In genomic region chr19:2324220-2324948, GRCh38 we compare ENCODE assay signal across 19 cellular contexts. TPM values are rescaled to one million over a fixed set of nuclear protein-coding genes. Genes with fewer than 3 reads are reported as not detected.
DNase-seq lines count a peak whose midpoint lies in the region; ATAC-seq and TF ChIP-seq lines count a peak whose summit lies in the region.
"Had no signal": no experiment of that assay in that cellular context is flagged by ENCODE, and none has a peak within 500 bp of the region (broad histone marks: within the 10 kb centered on the region; RNA-seq: fewer than 3 reads in every experiment).

No MANE protein-coding gene starts in this region.

- CTCF ChIA-PET in GM10248 (lab: Yijun Ruan, JAX), result interaction anchor here (0.8 to 1.3 kb wide), 2 partner anchors 8 to 84 kb away, joined by 3 read pairs; no protein-coding TSS in a partner anchor

- H3K36me3 Mint-ChIP-seq in CD4-positive, CD25-positive, alpha-beta regulatory T cell, result peaks cover 17% of the 10 kb centered on the region
- peaks cover 22% of the 10 kb centered on the region for H3K36me3 Mint-ChIP-seq in activated naive CD8-positive, alpha-beta T cell treated with anti-CD3 and anti-CD28 coated beads, Interleukin-2, amount 50 U/mL, for 24 hours (ENCODE audit: low read depth)
- peaks cover 7% of the 10 kb centered on the region for H3K36me3 Mint-ChIP-seq in nephron progenitor cell (ENCODE audit: low read depth)
- peaks cover 32% of the 10 kb centered on the region for H3K36me3 Mint-ChIP-seq in GM23338 (ENCODE audit: low read depth)

- H4K20me1 ChIP-seq in DOHH2 (ENCODE audit: control insufficient read depth, insufficient read depth, low read depth, low read length), result peaks cover 6% of the 10 kb centered on the region
- peaks cover 6% of the 10 kb centered on the region; the same call in 1 of the 2 replicates for H4K20me1 ChIP-seq in GM23338 (replicated peaks; ENCODE audit: insufficient read depth)

- no peaks in the 10 kb centered on the region for H3K27me3 ChIP-seq in CD4-positive, CD25-positive, alpha-beta regulatory T cell (ENCODE audit: control insufficient read depth, insufficient read depth, low read length)
- H3K27me3 ChIP-seq in DOHH2 (ENCODE audit: control insufficient read depth, low read length) (no peaks in the 10 kb centered on the region), GM23338 (ENCODE audit: insufficient read depth) (no peaks in the 10 kb centered on the region)
- H3K27me3 ChIP-seq: brain microvascular endothelial cell, tibial nerve had no signal

- peak overlapping the region in 2 of 3 donors; percentile 55 to 74 for H3K27ac Mint-ChIP-seq in CD4-positive, CD25-positive, alpha-beta regulatory T cell
- H3K27ac Mint-ChIP-seq in activated naive CD8-positive, alpha-beta T cell treated with anti-CD3 and anti-CD28 coated beads, Interleukin-2, amount 50 U/mL, for 24 hours, result no peak overlapping the region
- H3K27ac Mint-ChIP-seq in nephron progenitor cell (peak overlapping the region; percentile 45), GM23338 (no peak overlapping the region)
- H3K27ac Mint-ChIP-seq: progenitor cell of endocrine pancreas had no signal

- H3K36me3 ChIP-seq in CD4-positive, CD25-positive, alpha-beta regulatory T cell (ENCODE audit: control insufficient read depth, insufficient read depth, low read length), result peaks cover 11% of the 10 kb centered on the region
- H3K36me3 ChIP-seq in DOHH2 (ENCODE audit: control insufficient read depth, low read length) (peaks cover 65% of the 10 kb centered on the region), GM23338 (ENCODE audit: insufficient read depth) (no peaks in the 10 kb centered on the region)

- no peak for ATAC-seq in CD4-positive, CD25-positive, alpha-beta regulatory T cell (ENCODE audit: low read depth in 2 of 2)
- no peak for ATAC-seq in activated naive CD8-positive, alpha-beta T cell treated with anti-CD3 and anti-CD28 coated beads, Interleukin-2, amount 50 U/mL, for 24 hours
- ATAC-seq in GM23338, result no peak

- no peaks in the 10 kb centered on the region for H3F3A ChIP-seq in DOHH2 (ENCODE audit: control insufficient read depth, insufficient read depth)
- H3F3A ChIP-seq in GM23338 (replicated peaks; ENCODE audit: low read depth), result 0 out of 2 replicates have a peak, but pooled peaks cover 3% of the 10 kb centered on the region

- H2AFZ ChIP-seq in GM23338, result no peak overlapping the region

- H3K27ac ChIP-seq in CD4-positive, CD25-positive, alpha-beta regulatory T cell (ENCODE audit: insufficient read depth, low read length, poor library complexity, severe bottlenecking), result no peak overlapping the region
- H3K27ac ChIP-seq in DOHH2 (ENCODE audit: low read depth, low read length) (peak overlapping the region; percentile 56), GM23338 (ENCODE audit: low read depth) (no peak overlapping the region)
- H3K27ac ChIP-seq: brain microvascular endothelial cell, left ventricle myocardium inferior had no signal

- H3K27me3 Mint-ChIP-seq in CD4-positive, CD25-positive, alpha-beta regulatory T cell, result no peaks in the 10 kb centered on the region
- H3K27me3 Mint-ChIP-seq in activated naive CD8-positive, alpha-beta T cell treated with anti-CD3 and anti-CD28 coated beads, Interleukin-2, amount 50 U/mL, for 24 hours, result no peaks in the 10 kb centered on the region
- H3K27me3 Mint-ChIP-seq in nephron progenitor cell (ENCODE audit: low read depth, poor library complexity) (no peaks in the 10 kb centered on the region), GM23338 (ENCODE audit: insufficient read depth, low read depth, poor library complexity) (peaks cover 24% of the 10 kb centered on the region)
- H3K27me3 Mint-ChIP-seq: dendritic cell treated with granulocyte-macrophage colony-stimulating factor and Interleukin-4, amounts not matched to agents 40 ng/mL and 50 ng/mL, for 4 days; progenitor cell of endocrine pancreas had no signal

- H3K79me2 ChIP-seq in DOHH2 (ENCODE audit: control insufficient read depth, low read length) (peaks cover 55% of the 10 kb centered on the region), GM23338 (replicated peaks; ENCODE audit: insufficient read depth) (peaks cover 35% of the 10 kb centered on the region)

- TF ChIP-seq CTCF in DOHH2 (IDR thresholded peaks at IDR 0.05; ENCODE audit: low read depth, low read length, poor library complexity, severe bottlenecking) (no peak), nephron progenitor cell (IDR thresholded peaks at IDR 0.05) (no peak), GM23338 (conservative IDR thresholded peaks at IDR 0.05; ENCODE audit: low read depth in 2 of 2) (no peak), GM10248 (IDR thresholded peaks at IDR 0.05; ENCODE audit: control extremely low read depth, extremely low read depth, low read depth, missing control alignments) (no peak)

- H3K4me1 ChIP-seq in CD4-positive, CD25-positive, alpha-beta regulatory T cell (ENCODE audit: control insufficient read depth, insufficient read depth, low read length, poor library complexity, severe bottlenecking), result peaks cover 19% of the 10 kb centered on the region
- H3K4me1 ChIP-seq in DOHH2 (ENCODE audit: control insufficient read depth, low read length) (peaks cover 46% of the 10 kb centered on the region), GM23338 (ENCODE audit: insufficient read depth) (peaks cover 5% of the 10 kb centered on the region; the same call in 1 of the 2 replicates)

- H3K4me3 Mint-ChIP-seq in CD4-positive, CD25-positive, alpha-beta regulatory T cell, result peak overlapping the region in 2 of 4 donors; percentile 44 to 51
- H3K4me3 Mint-ChIP-seq in activated naive CD8-positive, alpha-beta T cell treated with anti-CD3 and anti-CD28 coated beads, Interleukin-2, amount 50 U/mL, for 24 hours, result peak overlapping the region; percentile 24
- H3K4me3 Mint-ChIP-seq in nephron progenitor cell (no peak overlapping the region), GM23338 (no peak overlapping the region)
- H3K4me3 Mint-ChIP-seq: dendritic cell treated with granulocyte-macrophage colony-stimulating factor and Interleukin-4, amounts not matched to agents 40 ng/mL and 50 ng/mL, for 4 days had no signal

- DNase-seq in CD4-positive, CD25-positive, alpha-beta regulatory T cell, result no peak
- DNase-seq in activated naive CD8-positive, alpha-beta T cell treated with anti-CD3 and anti-CD28 coated beads, Interleukin-2, amount 50 U/mL, for 24 hours, result no peak
- DNase-seq in nephron progenitor cell (no peak), GM23338 (ENCODE audit: low spot score) (no peak), GM10248 (ENCODE audit: extremely low spot score) (no peak), NCI-H1694 treated with DMSO at 0.1 percent for 48 hours (lab: John Stamatoyannopoulos, UW) (no peak)
- DNase-seq: activated CD4-positive, alpha-beta T cell treated with anti-CD3 and anti-CD28 coated beads for 1 hour; activated naive CD4-positive, alpha-beta T cell treated with Interleukin-2 at 50 U/mL for 16 hours; brain microvascular endothelial cell; erythroblast; left ventricle myocardium inferior; NCI-H2029 treated with DMSO at 0.1 percent for 48 hours; NCI-H510A treated with DMSO at 0.1 percent for 48 hours; small intestine had no signal

- peaks cover 5 to 35% (median 23%) of the 10 kb centered on the region in 4 donors for H3K4me1 Mint-ChIP-seq in CD4-positive, CD25-positive, alpha-beta regulatory T cell
- H3K4me1 Mint-ChIP-seq in activated naive CD8-positive, alpha-beta T cell treated with anti-CD3 and anti-CD28 coated beads, Interleukin-2, amount 50 U/mL, for 24 hours, result peaks cover 41% of the 10 kb centered on the region
- H3K4me1 Mint-ChIP-seq in nephron progenitor cell, result peaks cover 53% of the 10 kb centered on the region
- H3K4me1 Mint-ChIP-seq in GM23338, result peaks cover 15% of the 10 kb centered on the region

- H3K4me2 ChIP-seq in DOHH2 (ENCODE audit: low read length) (peak overlapping the region; percentile 66), GM23338 (no peak overlapping the region)

- H3K9me2 ChIP-seq in DOHH2 (replicated peaks; ENCODE audit: control insufficient read depth, low read length), result no peaks in the 10 kb centered on the region
- H3K9me2 ChIP-seq in GM23338 (ENCODE audit: insufficient read depth), result no peaks in the 10 kb centered on the region

- H3K9me3 Mint-ChIP-seq in CD4-positive, CD25-positive, alpha-beta regulatory T cell, result no peaks in the 10 kb centered on the region
- H3K9me3 Mint-ChIP-seq in activated naive CD8-positive, alpha-beta T cell treated with anti-CD3 and anti-CD28 coated beads, Interleukin-2, amount 50 U/mL, for 24 hours, result no peaks in the 10 kb centered on the region
- H3K9me3 Mint-ChIP-seq in nephron progenitor cell (no peaks in the 10 kb centered on the region), GM23338 (0 out of 3 replicates have a peak, but pooled peaks cover 2% of the 10 kb centered on the region)
- H3K9me3 Mint-ChIP-seq: dendritic cell treated with granulocyte-macrophage colony-stimulating factor and Interleukin-4, amounts not matched to agents 40 ng/mL and 50 ng/mL, for 4 days had no signal

- no peak overlapping the region for H3K4me3 ChIP-seq in CD4-positive, CD25-positive, alpha-beta regulatory T cell (ENCODE audit: low read depth, low read length)
- H3K4me3 ChIP-seq in DOHH2 (ENCODE audit: low read length), result peak overlapping the region; percentile 57
- H3K4me3 ChIP-seq in GM23338, result no peak overlapping the region
- H3K4me3 ChIP-seq: left ventricle myocardium inferior, tibial nerve had no signal

- POLR2A ChIA-PET in GM10248 (lab: Yijun Ruan, JAX), result interaction anchor here (0.6 to 0.7 kb wide), 2 partner anchors 42 to 235 kb away, joined by 3 read pairs; partner anchors contain the start of gene PEAK3

- H3K9me3 ChIP-seq in CD4-positive, CD25-positive, alpha-beta regulatory T cell (ENCODE audit: control insufficient read depth in 2 of 2, low read length in 2 of 2), result no peaks in the 10 kb centered on the region
- no peaks in the 10 kb centered on the region for H3K9me3 ChIP-seq in DOHH2 (ENCODE audit: control insufficient read depth, insufficient read depth, low read length)
- H3K9me3 ChIP-seq: left ventricle myocardium inferior, tibial nerve had no signal

RNA-seq across cellular contexts. Expression of gene LSM7, which starts 4.0 kb away (rescaled TPM):
- 83.9 TPM for total RNA-seq in CD4-positive, CD25-positive, alpha-beta regulatory T cell
- polyA plus RNA-seq in CD4-positive, CD25-positive, alpha-beta regulatory T cell, result 100 to 1,000 TPM; 146 to 187 (median 169) TPM
- total RNA-seq in GM23338 (2014; rRNA removed; shearing (Covaris generic)), result 197 and 299 TPM in 2 replicates
- polyA plus RNA-seq in GM23338 (2016; fragmentation: Nextera tagmentation; extraction: Ambion mirVana), result 409 and 434 TPM in 2 replicates

RNA-seq across cellular contexts. Expression of gene SPPL2B, which starts 4.1 kb away (rescaled TPM):
- total RNA-seq in CD4-positive, CD25-positive, alpha-beta regulatory T cell, result 69.7 TPM
- polyA plus RNA-seq in CD4-positive, CD25-positive, alpha-beta regulatory T cell, result 1 to 10 TPM; 4.3 to 7.4 (median 6.3) TPM
- 51.0 and 53.3 TPM in 2 replicates for total RNA-seq in GM23338 (2014; rRNA removed; shearing (Covaris generic))
- polyA plus RNA-seq in GM23338 (2016; fragmentation: Nextera tagmentation; extraction: Ambion mirVana), result 21.1 and 23.5 TPM in 2 replicates

RNA-seq across cellular contexts. Expression of gene LINGO3, which starts 16.4 kb away (rescaled TPM):
- 0.22 TPM for total RNA-seq in CD4-positive, CD25-positive, alpha-beta regulatory T cell
- 1 to 10 TPM; 3.0 to 5.3 (median 3.7) TPM for polyA plus RNA-seq in CD4-positive, CD25-positive, alpha-beta regulatory T cell
- 0.45 and 1.9 TPM in 2 replicates for total RNA-seq in GM23338 (2014; rRNA removed; shearing (Covaris generic))
- 0.29 and 0.40 TPM in 2 replicates for polyA plus RNA-seq in GM23338 (2016; fragmentation: Nextera tagmentation; extraction: Ambion mirVana)
- total RNA-seq: left ventricle myocardium inferior had no signal

RNA-seq across cellular contexts. Expression of gene TMPRSS9, which starts 35.7 kb away (rescaled TPM):
- 0.17 TPM for total RNA-seq in CD4-positive, CD25-positive, alpha-beta regulatory T cell
- not detected for polyA plus RNA-seq in CD4-positive, CD25-positive, alpha-beta regulatory T cell
- 0.16 and 0.28 TPM in 2 replicates for total RNA-seq in GM23338 (2014; rRNA removed; shearing (Covaris generic))
- polyA plus RNA-seq in GM23338 (2016; fragmentation: Nextera tagmentation; extraction: Ambion mirVana), result 0.05 and 0.38 TPM in 2 replicates
- total RNA-seq: Daoy, left ventricle myocardium inferior, progenitor cell of endocrine pancreas, tibial nerve had no signal

RNA-seq across cellular contexts. Expression of gene PEAK3, which starts 42.4 kb away (rescaled TPM):
- not detected for total RNA-seq in CD4-positive, CD25-positive, alpha-beta regulatory T cell
- polyA plus RNA-seq in CD4-positive, CD25-positive, alpha-beta regulatory T cell, result under 1 TPM; 0.10 to 0.32 (median 0.15) TPM
- not detected in 2 replicates for total RNA-seq in GM23338 (2014; rRNA removed; shearing (Covaris generic))
- polyA plus RNA-seq in GM23338 (2016; fragmentation: Nextera tagmentation; extraction: Ambion mirVana), result not detected in 2 replicates
- total RNA-seq: Daoy, progenitor cell of endocrine pancreas had no signal

Comparison
In these comparisons a context has a peak if more than half of its experiments do, and no peak if none do; other contexts are left out.
1. H3K27ac Mint-ChIP-seq: peak in CD4-positive, CD25-positive, alpha-beta regulatory T cell (2 of 3) and nephron progenitor cell (single experiment); none in activated naive CD8-positive, alpha-beta T cell treated with anti-CD3 and anti-CD28 coated beads, Interleukin-2, amount 50 U/mL, for 24 hours (single experiment) and GM23338 (single experiment).